In genomic region chr7:136489808-136490207, GRCh38 we compare ENCODE assay signal across 24 cellular contexts.
DNase-seq lines count a peak whose midpoint lies in the region; ATAC-seq, FAIRE-seq and TF ChIP-seq lines count a peak whose summit lies in the region.
"Had no signal": no experiment of that assay in that cellular context is flagged by ENCODE, and none has a peak within 500 bp of the region (broad histone marks: within the 10 kb centered on the region; RNA-seq: fewer than 3 reads in every experiment).

No MANE protein-coding gene starts in this region.

- no peaks in the 10 kb centered on the region for H3K9me1 ChIP-seq in K562 (ENCODE audit: control insufficient read depth, insufficient read depth, low read length)

- POLR2A ChIA-PET in OCI-LY7 (lab: Charles Lee) = interaction anchor here (0.6 to 1.0 kb wide), 2 partner anchors 10 to 244 kb away, joined by 3 read pairs; no protein-coding TSS in a partner anchor
- POLR2A ChIA-PET in K562 (lab: Yijun Ruan, JAX) = interaction anchor here (1.0 kb wide), 1 partner anchor 12 kb away, joined by 3 read pairs; no protein-coding TSS in a partner anchor

- DNase-seq in CMK (ENCODE audit: low read depth) = peak; percentile 21
- DNase-seq in OCI-LY7 (ENCODE audit: low spot score) = peak; percentile 3
- DNase-seq in K562 (ENCODE audit: extremely low read depth in 1 of 4, low spot score in 3 of 4) = peak in 3 of 4 experiments; percentile 25 to 84 (median 67)
- DNase-seq in head of caudate nucleus = no peak
- no peak for DNase-seq in nucleus accumbens (lab: John Stamatoyannopoulos, UW)
- no peak for DNase-seq in lower lobe of right lung
- DNase-seq: 8988T; ACHN; BE2C; C1 segment of cervical spinal cord; Caco-2; Calu3; CD4-positive, alpha-beta memory T cell; CD4-positive, CD25-positive, alpha-beta regulatory T cell; CD8-positive, alpha-beta memory T cell; DND-41; EL; GDM1 had no signal

- CTCF ChIA-PET in OCI-LY7 (lab: Charles Lee; ENCODE audit: unreplicated experiment) (no interaction called here), K562 (lab: Yijun Ruan, JAX; ENCODE audit: low intra/inter-chr PET ratio) (no interaction called here)

- H4K20me1 ChIP-seq in OCI-LY7 (ENCODE audit: insufficient read depth, low read length) (no peaks in the 10 kb centered on the region), K562 (replicated peaks; ENCODE audit: control insufficient read depth, insufficient read depth, low read length) (no peaks in the 10 kb centered on the region)
- H4K20me1 ChIP-seq: BLaER1 had no signal

- H3K4me1 ChIP-seq in OCI-LY7 (ENCODE audit: insufficient read depth, low read length, poor library complexity, severe bottlenecking) (peaks cover 10% of the 10 kb centered on the region), K562 (replicated peaks in 1 of 2; ENCODE audit: control insufficient read depth in 2 of 2, insufficient read depth in 2 of 2, low read length in 2 of 2) (peaks cover 0 to 14% of the 10 kb centered on the region in 2 experiments; a peak in 1 of 5 replicates), lower lobe of right lung (no peaks in the 10 kb centered on the region)
- H3K4me1 ChIP-seq: BE2C, BLaER1, Caco-2 had no signal

- peak overlapping the region; percentile 3; the same call in 1 of the 2 replicates for H2AFZ ChIP-seq in OCI-LY7 (ENCODE audit: low read length)
- H2AFZ ChIP-seq in K562 (ENCODE audit: low read depth, low read length) = peak overlapping the region; percentile 70

- no peaks in the 10 kb centered on the region for H3K27me3 ChIP-seq in K562 (ENCODE audit: control insufficient read depth in 2 of 2, insufficient read depth in 2 of 2, low read length in 2 of 2)
- no peaks in the 10 kb centered on the region for H3K27me3 ChIP-seq in lower lobe of right lung (ENCODE audit: low read depth)
- H3K27me3 ChIP-seq: BE2C, BLaER1 had no signal

- no peak overlapping the region for H3K4me2 ChIP-seq in OCI-LY7 (ENCODE audit: low read length)
- peak overlapping the region; percentile 8 for H3K4me2 ChIP-seq in K562 (ENCODE audit: insufficient read depth, low read length)
- H3K4me2 ChIP-seq: BLaER1 had no signal

- H3K9me3 ChIP-seq in OCI-LY7 (ENCODE audit: low read length) (no peaks in the 10 kb centered on the region), K562 (replicated peaks; ENCODE audit: control insufficient read depth, insufficient read depth, low read depth, low read length) (0 out of 2 replicates have a peak, but pooled peaks cover 2% of the 10 kb centered on the region), lower lobe of right lung (no peaks in the 10 kb centered on the region)
- H3K9me3 ChIP-seq: BE2C, BLaER1, Caco-2 had no signal

- peak; percentile 80 for TF ChIP-seq EP300 in K562 (IDR thresholded peaks at IDR 0.05; ENCODE audit: low read length)

- H3K36me3 ChIP-seq in OCI-LY7 (ENCODE audit: insufficient read depth, low read length) (no peaks in the 10 kb centered on the region), K562 (ENCODE audit: control insufficient read depth, insufficient read depth, low read length) (no peaks in the 10 kb centered on the region), lower lobe of right lung (no peaks in the 10 kb centered on the region)
- H3K36me3 ChIP-seq: BE2C, BLaER1 had no signal

- H3K9ac ChIP-seq in K562 (ENCODE audit: insufficient read depth in 1 of 2, low read depth in 2 of 2, low read length in 2 of 2) = peak overlapping the region in 1 of 2 experiments; percentile 5; a peak in 1 of 4 replicates
- H3K9ac ChIP-seq: BLaER1 had no signal

- H3K79me2 ChIP-seq in OCI-LY7 (ENCODE audit: insufficient read depth, low read depth, low read length) (no peaks in the 10 kb centered on the region), K562 (ENCODE audit: control insufficient read depth, insufficient read depth, low read length) (no peaks in the 10 kb centered on the region)

- intact Hi-C loops in OCI-LY7 (cut with micrococcal nuclease; ENCODE audit: unreplicated experiment) (no loop called here), K562 (cut with micrococcal nuclease) (loop anchor here (10.0 kb wide), 1 partner anchor 685 kb away; no protein-coding TSS in a partner anchor), head of caudate nucleus (cut with DNase I) (no loop called here), lower lobe of right lung (cut with DNase I) (no loop called here)

- no peak for TF ChIP-seq RAD21 in K562 (CRISPR knock-in tag; conservative IDR thresholded peaks at IDR 0.05 in 1 of 2, IDR thresholded peaks at IDR 0.05 in 1 of 2)

- H3K9me2 ChIP-seq in OCI-LY7 (ENCODE audit: insufficient read depth, low read length) = no peaks in the 10 kb centered on the region

- no peak for TF ChIP-seq POLR2A in K562 (conservative IDR thresholded peaks at IDR 0.05)

- BruUV-seq in OCI-LY7 (replicated peaks; lab: Mats Ljungman, UMichigan) = no TSS peak
- no TSS peak for BruUV-seq in K562 (replicated peaks; lab: Mats Ljungman, UMichigan)

- in situ Hi-C loops in K562 (cut with MboI) = no loop called here

- FAIRE-seq in K562 (lab: Jason Lieb, UNC) = peak; percentile 83
- FAIRE-seq: A204.1, D721Med, GM12878, GM12892, GM18507 had no signal

- ATAC-seq in K562 (peak; percentile 92), lower lobe of right lung (no peak)
- ATAC-seq: GM12878 had no signal

- H3K4me3 ChIP-seq in OCI-LY7 (ENCODE audit: low read depth, low read length, poor library complexity, severe bottlenecking) (no peak overlapping the region), K562 (no peak overlapping the region), lower lobe of right lung (no peak overlapping the region)
- H3K4me3 ChIP-seq: BLaER1, GM12878 had no signal

- TF ChIP-seq CTCF in OCI-LY7 (conservative IDR thresholded peaks at IDR 0.05; ENCODE audit: low read length) = no peak
- no peak for TF ChIP-seq CTCF in K562 (IDR thresholded peaks at IDR 0.05 in 2 of 3, conservative IDR thresholded peaks at IDR 0.05 in 1 of 3; ENCODE audit: insufficient read depth in 2 of 3, low read depth in 1 of 3, low read length in 3 of 3)
- no peak for TF ChIP-seq CTCF in lower lobe of right lung (IDR thresholded peaks at IDR 0.05)

- H3K27ac ChIP-seq in OCI-LY7 (ENCODE audit: low read depth, low read length, poor library complexity, severe bottlenecking) = no peak overlapping the region
- peak overlapping the region; percentile 54 for H3K27ac ChIP-seq in K562 (ENCODE audit: extremely low read depth, low read depth, low read length)
- H3K27ac ChIP-seq in lower lobe of right lung = no peak overlapping the region
- H3K27ac ChIP-seq: BLaER1 had no signal

TF ChIP-seq in K562, 482 proteins besides CTCF, POLR2A, EP300 and RAD21 (continues in another document):
- no peak for TF ChIP-seq ZNF766 (CRISPR knock-in tag; conservative IDR thresholded peaks at IDR 0.05)
- TF ChIP-seq UBTF (IDR thresholded peaks at IDR 0.05; ENCODE audit: borderline replicate concordance in 1 of 2, low read depth in 2 of 2, low read length in 2 of 2) = no peak
- peak; percentile 51 to 79; a peak in 3 of 4 replicates for TF ChIP-seq TRIM24 (IDR thresholded peaks at IDR 0.05)
- TF ChIP-seq DPF2 (IDR thresholded peaks at IDR 0.05) = peak; percentile 90
- peak; percentile 60 for TF ChIP-seq KLF16 (IDR thresholded peaks at IDR 0.05)
- TF ChIP-seq BCOR (IDR thresholded peaks at IDR 0.05) = no peak
- TF ChIP-seq HES1 (IDR thresholded peaks at IDR 0.05; ENCODE audit: low read depth) = no peak
- no peak for TF ChIP-seq PCBP1 (IDR thresholded peaks at IDR 0.05; ENCODE audit: low read depth, low read length, poor library complexity, severe bottlenecking)
- TF ChIP-seq MNT (conservative IDR thresholded peaks at IDR 0.05) = 0 out of 4 replicates have a peak, but pooled peaks of 1 of the 2 experiments have one; percentile 16
- 0 out of 4 replicates have a peak, but pooled peaks of 1 of the 2 experiments have one; percentile 23 for TF ChIP-seq ARNT (IDR thresholded peaks at IDR 0.05)
- 0 out of 2 replicates have a peak, but pooled peaks have one; percentile 18 for TF ChIP-seq ZSCAN29 (IDR thresholded peaks at IDR 0.05)
- TF ChIP-seq TCF7 (IDR thresholded peaks at IDR 0.05; ENCODE audit: borderline replicate concordance) = no peak
- TF ChIP-seq LEF1 (IDR thresholded peaks at IDR 0.05) = peak; percentile 62
- peak; percentile 94 for TF ChIP-seq TEAD4 (IDR thresholded peaks at IDR 0.05; ENCODE audit: low read length)
- no peak for TF ChIP-seq TEAD4 (CRISPR knock-in tag; IDR thresholded peaks at IDR 0.05; ENCODE audit: borderline replicate concordance)

Comparison
In these comparisons a context has a peak if more than half of its experiments do, and no peak if none do; other contexts are left out.
1. DNase-seq: peak in CMK (single experiment), OCI-LY7 (single experiment) and K562 (3 of 4); none in head of caudate nucleus (0 of 42), nucleus accumbens (0 of 56) and lower lobe of right lung (single experiment).